Comparison of ENCODE assay signal across 16 cellular contexts in the genomic region with DNA sequence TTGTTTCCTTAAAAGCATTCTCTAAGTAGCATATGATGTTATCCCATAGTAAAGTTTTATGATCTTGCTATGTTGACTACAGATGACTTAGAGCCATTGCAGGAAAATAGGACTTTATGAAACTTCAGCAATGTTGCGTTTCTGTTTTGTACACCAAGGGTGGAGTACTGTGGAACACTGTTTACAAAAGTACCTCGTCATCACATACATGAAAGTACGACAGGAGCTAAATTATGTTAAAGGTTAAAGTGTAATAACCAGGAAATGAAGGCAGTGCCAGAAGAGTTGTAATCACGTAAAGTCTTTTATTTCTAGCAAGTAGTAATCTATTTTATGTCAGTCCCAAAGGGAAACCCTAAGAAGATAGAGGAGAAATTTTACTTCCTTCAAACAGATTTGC.
"Had no signal": no experiment of that assay in that cellular context is flagged by ENCODE, and none has a peak within 500 bp of the region (broad histone marks: within the 10 kb centered on the region; RNA-seq: fewer than 3 reads in every experiment).

No MANE protein-coding gene starts in this region.

- H3K4me1 ChIP-seq: lower lobe of right lung, right atrium auricular region, uterus had no signal

- H3K36me3 ChIP-seq: uterus had no signal

- H3K27ac ChIP-seq: lower lobe of right lung, right atrium auricular region, skin epidermis, uterus had no signal

- H3K4me3 ChIP-seq: lower lobe of right lung, right atrium auricular region, skin epidermis, uterus had no signal

- H3K27me3 ChIP-seq: right atrium auricular region, uterus had no signal

- ATAC-seq: activated CD4-positive, CD25-positive, alpha-beta regulatory T cell treated with anti-CD3 and anti-CD28 coated beads, Interleukin-2, amount 50 U/mL, for 24 hours; activated naive CD8-positive, alpha-beta T cell treated with anti-CD3 and anti-CD28 coated beads, Interleukin-2, amount 50 U/mL, for 24 hours; activated T-cell treated with anti-CD3 and anti-CD28 coated beads, Interleukin-2, amount 50 U/mL, for 4 hours; lower lobe of right lung; stimulated activated effector memory CD8-positive, alpha-beta T cell treated with anti-CD3 and anti-CD28 coated beads, Interleukin-12 subunit alpha, Interleukin-12 subunit beta, amount 100 ng/mL, for 72 hours had no signal

- H3K9me3 ChIP-seq: lower lobe of right lung, right atrium auricular region, uterus had no signal

- DNase-seq: activated CD4-positive, alpha-beta T cell treated with anti-CD3 and anti-CD28 coated beads, Interleukin-2, amount 10 ng/mL, durations not matched to agents 7 days and 5 days; activated CD8-positive, alpha-beta memory T cell treated with anti-CD3 and anti-CD28 coated beads, Interleukin-2, amount 50 U/mL, for 4 hours; activated naive CD4-positive, alpha-beta T cell treated with anti-CD3 and anti-CD28 coated beads, Interleukin-2, amount 10 ng/mL, durations not matched to agents 7 days and 5 days; activated naive CD8-positive, alpha-beta T cell treated with anti-CD3 and anti-CD28 coated beads, Interleukin-2, amount 50 U/mL, for 24 hours; activated T-cell treated with anti-CD3 and anti-CD28 coated beads, Interleukin-2, amount 50 U/mL, for 4 hours; anterior cingulate cortex; caudate nucleus; foreskin fibroblast; lower lobe of right lung; naive B cell; stimulated activated CD4-positive, alpha-beta T cell treated with anti-CD3 and anti-CD28 coated beads, Interleukin-4, amount 100 ng/mL, for 24 hours; uterus had no signal
